ENCODE assay signal across 21 cellular contexts in genomic region chr18:58291131-58291530, GRCh38.
"Had no signal": no experiment of that assay in that cellular context is flagged by ENCODE, and none has a peak within 500 bp of the region (broad histone marks: within the 10 kb centered on the region; RNA-seq: fewer than 3 reads in every experiment).

No MANE protein-coding gene starts in this region.

- H3K36me3 ChIP-seq: adrenal gland, neural progenitor cell, spleen, tibial artery had no signal

- DNase-seq: activated B cell treated with CpG ODN at 0.5 μM for 24 hours; activated CD4-positive, alpha-beta memory T cell treated with anti-CD3 and anti-CD28 coated beads for 36 hours; activated CD4-positive, alpha-beta T cell treated with anti-CD3 and anti-CD28 coated beads for 4 hours; activated gamma-delta T cell treated with Interleukin-2 at 50 U/mL for 16 hours; activated T-cell treated with anti-CD3 and anti-CD28 coated beads for 4 hours; adrenal gland; effector memory CD8-positive, alpha-beta T cell; hippocampal formation; islet precursor cell; mucosa of descending colon; naive thymus-derived CD4-positive, alpha-beta T cell; spleen; stimulated activated CD4-positive, alpha-beta T cell treated with anti-CD3 and anti-CD28 coated beads, Interleukin-4, amount 100 ng/mL, for 4 hours; stimulated activated naive B cell treated with anti-CD40 and anti-IgM and Interleukin-4, amounts not matched to agents 10 μg/mL and 1 μg/mL and 100 μg/mL, for 72 hours; substantia nigra; T-cell; tibial artery had no signal

- H3K27me3 ChIP-seq: adrenal gland, neural progenitor cell, spleen, tibial artery had no signal

- H3K4me3 Mint-ChIP-seq: activated B cell treated with CpG ODN at 0.5 μM for 24 hours; activated CD4-positive, alpha-beta memory T cell treated with anti-CD3 and anti-CD28 coated beads for 36 hours; activated T-helper 1 cell treated with anti-CD3 and anti-CD28 coated beads, Interleukin-12 subunit alpha, Interleukin-12 subunit beta, Interleukin-2, Interleukin-4 antibody, amounts not matched to agents 30 ng/mL and 10 ng/mL and 1 ng/mL, durations not matched to agents 14 hours and 24 hours and 36 hours; effector memory CD8-positive, alpha-beta T cell; naive thymus-derived CD4-positive, alpha-beta T cell; neural progenitor cell; stimulated activated naive B cell treated with anti-CD40 and anti-IgM and Interleukin-4, amounts not matched to agents 10 μg/mL and 1 μg/mL and 100 μg/mL, for 72 hours; T-cell had no signal

- H3K27me3 Mint-ChIP-seq: activated B cell treated with CpG ODN at 0.5 μM for 24 hours; stimulated activated naive B cell treated with anti-CD40 and anti-IgM and Interleukin-4, amounts not matched to agents 10 μg/mL and 1 μg/mL and 100 μg/mL, for 72 hours had no signal

- H3K79me2 ChIP-seq: parathyroid adenoma had no signal

- ATAC-seq: activated naive CD4-positive, alpha-beta T cell treated with anti-CD3 and anti-CD28 coated beads, Interleukin-2, amount 50 U/mL, for 72 hours; effector memory CD8-positive, alpha-beta T cell; mucosa of descending colon; naive thymus-derived CD4-positive, alpha-beta T cell; T-cell had no signal

- H3K27ac ChIP-seq: adrenal gland, neural progenitor cell, parathyroid adenoma, spleen, tibial artery had no signal

- H3K36me3 Mint-ChIP-seq: activated CD4-positive, alpha-beta memory T cell treated with anti-CD3 and anti-CD28 coated beads for 36 hours; activated naive CD4-positive, alpha-beta T cell treated with anti-CD3 and anti-CD28 coated beads, Interleukin-2, amount 50 U/mL, for 72 hours; naive thymus-derived CD4-positive, alpha-beta T cell; T-cell had no signal

- H2AFZ ChIP-seq: neural progenitor cell, parathyroid adenoma had no signal

- H3K9ac ChIP-seq: neural progenitor cell, parathyroid adenoma had no signal

- H3K9me3 Mint-ChIP-seq: activated B cell treated with CpG ODN at 0.5 μM for 24 hours; activated CD4-positive, alpha-beta memory T cell treated with anti-CD3 and anti-CD28 coated beads for 36 hours; activated naive CD4-positive, alpha-beta T cell treated with anti-CD3 and anti-CD28 coated beads, Interleukin-2, amount 50 U/mL, for 72 hours; activated T-helper 1 cell treated with anti-CD3 and anti-CD28 coated beads, Interleukin-12 subunit alpha, Interleukin-12 subunit beta, Interleukin-2, Interleukin-4 antibody, amounts not matched to agents 30 ng/mL and 10 ng/mL and 1 ng/mL, durations not matched to agents 14 hours and 24 hours and 36 hours; effector memory CD8-positive, alpha-beta T cell; neural progenitor cell; stimulated activated naive B cell treated with anti-CD40 and anti-IgM and Interleukin-4, amounts not matched to agents 10 μg/mL and 1 μg/mL and 100 μg/mL, for 72 hours; T-cell had no signal

- H3K27ac Mint-ChIP-seq: activated B cell treated with CpG ODN at 0.5 μM for 24 hours; activated CD4-positive, alpha-beta memory T cell treated with anti-CD3 and anti-CD28 coated beads for 36 hours; activated naive CD4-positive, alpha-beta T cell treated with anti-CD3 and anti-CD28 coated beads, Interleukin-2, amount 50 U/mL, for 72 hours; activated T-helper 1 cell treated with anti-CD3 and anti-CD28 coated beads, Interleukin-12 subunit alpha, Interleukin-12 subunit beta, Interleukin-2, Interleukin-4 antibody, amounts not matched to agents 30 ng/mL and 10 ng/mL and 1 ng/mL, durations not matched to agents 14 hours and 24 hours and 36 hours; effector memory CD8-positive, alpha-beta T cell; neural progenitor cell; stimulated activated naive B cell treated with anti-CD40 and anti-IgM and Interleukin-4, amounts not matched to agents 10 μg/mL and 1 μg/mL and 100 μg/mL, for 72 hours; T-cell had no signal

- H3K4me3 ChIP-seq: adrenal gland, mucosa of descending colon, neural progenitor cell, spleen, tibial artery had no signal

- H3K4me1 ChIP-seq: adrenal gland had no signal

- H3K9me3 ChIP-seq: adrenal gland, mucosa of descending colon, spleen, tibial artery had no signal

- H3K4me2 ChIP-seq: neural progenitor cell had no signal
